ENCODE assay signal across 19 cellular contexts in the genomic region with DNA sequence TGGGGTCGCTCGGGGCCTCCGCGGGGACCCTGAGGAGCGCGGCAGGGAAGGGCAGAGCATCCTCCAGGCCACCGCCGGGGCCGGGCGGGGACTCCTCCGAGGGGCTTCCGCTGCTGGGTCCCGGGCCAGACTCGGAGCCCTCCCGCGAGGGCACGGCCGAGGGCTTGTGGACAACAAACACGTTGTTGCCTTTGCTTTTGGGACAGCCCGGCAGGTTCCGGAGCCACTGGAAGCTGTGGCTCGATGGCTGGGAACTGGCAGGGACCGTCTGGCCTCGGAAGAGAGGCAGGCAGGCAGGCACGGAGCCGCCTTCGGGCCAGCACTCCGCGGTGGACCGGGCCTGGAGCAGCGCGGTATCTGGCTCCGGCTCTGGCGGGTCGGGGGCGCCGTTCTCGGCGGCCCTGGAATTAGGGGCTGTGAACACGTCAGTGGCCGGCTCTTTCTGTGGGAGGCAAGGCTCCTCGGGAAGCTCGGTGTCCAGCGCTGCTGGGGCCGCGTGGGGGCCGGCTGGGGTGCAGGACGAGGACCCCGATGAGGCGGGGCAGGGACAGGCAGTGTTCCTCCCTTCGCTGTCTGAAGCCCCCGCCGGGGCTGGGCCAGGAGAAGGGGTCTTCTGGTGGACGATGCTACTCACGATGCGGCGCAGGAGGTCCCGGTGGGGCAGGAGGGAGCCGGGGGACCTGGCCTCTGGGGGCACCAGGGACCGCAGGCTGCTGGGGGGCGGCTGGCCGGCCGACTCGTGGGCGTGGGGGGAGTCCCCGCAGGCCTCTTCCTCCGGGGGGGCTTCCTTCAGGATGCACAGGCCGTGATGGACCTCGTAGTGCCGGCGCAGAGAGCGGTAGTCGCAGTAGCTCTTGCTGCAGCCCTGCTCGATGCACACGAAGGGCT. TPM values are rescaled to one million over a fixed set of nuclear protein-coding genes. Genes with fewer than 3 reads are reported as not detected.
DNase-seq lines count a peak whose midpoint lies in the region; ATAC-seq and TF ChIP-seq lines count a peak whose summit lies in the region.
"Had no signal": no experiment of that assay in that cellular context is flagged by ENCODE, and none has a peak within 500 bp of the region (broad histone marks: within the 10 kb centered on the region; RNA-seq: fewer than 3 reads in every experiment).

No MANE protein-coding gene starts in this region.

- H3K36me3 Mint-ChIP-seq in central memory CD8-positive, alpha-beta T cell (ENCODE audit: insufficient read depth) = peaks cover 4% of the 10 kb centered on the region
- H3K36me3 Mint-ChIP-seq in activated T-helper 2 cell treated with anti-CD3 and anti-CD28 coated beads, Interferon-gamma antibody, Interleukin-2, Interleukin-4, amounts not matched to agents 10 μg/mL and 5 μg/mL and 100 μg/mL, durations not matched to agents 14 hours and 24 hours and 36 hours (ENCODE audit: low read depth) = no peaks in the 10 kb centered on the region
- H3K36me3 Mint-ChIP-seq: activated naive CD4-positive, alpha-beta T cell treated with anti-CD3 and anti-CD28 coated beads, Interleukin-2, amount 10 ng/mL, durations not matched to agents 7 days and 5 days; naive B cell had no signal

- peak overlapping the region; percentile 53 for H3K4me3 Mint-ChIP-seq in central memory CD8-positive, alpha-beta T cell
- H3K4me3 Mint-ChIP-seq in activated T-helper 2 cell treated with anti-CD3 and anti-CD28 coated beads, Interferon-gamma antibody, Interleukin-2, Interleukin-4, amounts not matched to agents 10 μg/mL and 5 μg/mL and 100 μg/mL, durations not matched to agents 14 hours and 24 hours and 36 hours (ENCODE audit: low read depth) = no peak overlapping the region
- H3K4me3 Mint-ChIP-seq: activated naive CD4-positive, alpha-beta T cell treated with anti-CD3 and anti-CD28 coated beads, Interleukin-2, amount 10 ng/mL, durations not matched to agents 7 days and 5 days; HFFc6 had no signal

- H3K27ac ChIP-seq in lower lobe of right lung (no peak overlapping the region), thoracic aorta (no peak overlapping the region), ascending aorta (no peak overlapping the region)
- H3K27ac ChIP-seq: SK-N-MC had no signal

- no peaks in the 10 kb centered on the region for H3K36me3 ChIP-seq in lower lobe of right lung
- no peaks in the 10 kb centered on the region for H3K36me3 ChIP-seq in thoracic aorta
- H3K36me3 ChIP-seq in ascending aorta = no peaks in the 10 kb centered on the region

- no peak for TF ChIP-seq CTCF in lower lobe of right lung (IDR thresholded peaks at IDR 0.05)
- TF ChIP-seq CTCF in thoracic aorta (IDR thresholded peaks at IDR 0.05) = no peak
- no peak for TF ChIP-seq CTCF in ascending aorta (IDR thresholded peaks at IDR 0.05)

- intact Hi-C loops in left cardiac atrium (cut with DNase I) (no loop called here), cardiac septum (cut with DNase I) (no loop called here), lower lobe of right lung (cut with DNase I) (no loop called here), ascending aorta (cut with DNase I) (no loop called here)
- intact Hi-C loops in activated T-helper 2 cell treated with anti-CD3 and anti-CD28 coated beads, Interferon-gamma antibody, Interleukin-2, Interleukin-4, amounts not matched to agents 10 μg/mL and 5 μg/mL and 100 μg/mL, durations not matched to agents 14 hours and 24 hours and 36 hours (cut with micrococcal nuclease) = no loop called here

- H3K4me3 ChIP-seq in lower lobe of right lung (peak overlapping the region; percentile 28), thoracic aorta (peak overlapping the region; percentile 22), ascending aorta (peak overlapping the region in 1 of 2 donors; percentile 34)
- H3K4me3 ChIP-seq: SK-N-MC had no signal

- no peaks in the 10 kb centered on the region for H3K9me3 ChIP-seq in lower lobe of right lung
- H3K9me3 ChIP-seq in thoracic aorta = no peaks in the 10 kb centered on the region
- H3K9me3 ChIP-seq in ascending aorta = no peaks in the 10 kb centered on the region

- peaks cover 13% of the 10 kb centered on the region for H3K27me3 Mint-ChIP-seq in central memory CD8-positive, alpha-beta T cell
- H3K27me3 Mint-ChIP-seq in activated T-helper 2 cell treated with anti-CD3 and anti-CD28 coated beads, Interferon-gamma antibody, Interleukin-2, Interleukin-4, amounts not matched to agents 10 μg/mL and 5 μg/mL and 100 μg/mL, durations not matched to agents 14 hours and 24 hours and 36 hours (ENCODE audit: low read depth) = peaks cover 9% of the 10 kb centered on the region

- no peak overlapping the region for H3K27ac Mint-ChIP-seq in central memory CD8-positive, alpha-beta T cell (ENCODE audit: low read depth)
- H3K27ac Mint-ChIP-seq in activated T-helper 2 cell treated with anti-CD3 and anti-CD28 coated beads, Interferon-gamma antibody, Interleukin-2, Interleukin-4, amounts not matched to agents 10 μg/mL and 5 μg/mL and 100 μg/mL, durations not matched to agents 14 hours and 24 hours and 36 hours = no peak overlapping the region
- H3K27ac Mint-ChIP-seq: activated naive CD4-positive, alpha-beta T cell treated with anti-CD3 and anti-CD28 coated beads, Interleukin-2, amount 10 ng/mL, durations not matched to agents 7 days and 5 days; HFFc6 had no signal

- DNase-seq in left cardiac atrium (no peak), cardiac septum (ENCODE audit: low spot score) (no peak), lower lobe of right lung (no peak), thoracic aorta (ENCODE audit: low spot score) (no peak), germinal center (ENCODE audit: low spot score) (no peak), ascending aorta (ENCODE audit: low spot score in 2 of 2) (no peak)
- no peak for DNase-seq in central memory CD8-positive, alpha-beta T cell (ENCODE audit: low spot score in 2 of 2)
- DNase-seq in activated T-helper 2 cell treated with anti-CD3 and anti-CD28 coated beads, Interferon-gamma antibody, Interleukin-2, Interleukin-4, amounts not matched to agents 10 μg/mL and 5 μg/mL and 100 μg/mL, durations not matched to agents 14 hours and 24 hours and 36 hours (ENCODE audit: low spot score) = no peak
- DNase-seq: activated naive CD4-positive, alpha-beta T cell treated with anti-CD3 and anti-CD28 coated beads, Interleukin-2, amount 10 ng/mL, durations not matched to agents 7 days and 5 days; caudate nucleus; HFFc6; KBM-7; naive B cell; NCI-H1436; stimulated activated CD4-positive, alpha-beta T cell treated with anti-CD3 and anti-CD28 coated beads, Interleukin-4, amount 100 ng/mL, for 24 hours had no signal

- H3K9me3 Mint-ChIP-seq in central memory CD8-positive, alpha-beta T cell = no peaks in the 10 kb centered on the region
- no peaks in the 10 kb centered on the region for H3K9me3 Mint-ChIP-seq in activated T-helper 2 cell treated with anti-CD3 and anti-CD28 coated beads, Interferon-gamma antibody, Interleukin-2, Interleukin-4, amounts not matched to agents 10 μg/mL and 5 μg/mL and 100 μg/mL, durations not matched to agents 14 hours and 24 hours and 36 hours
- H3K9me3 Mint-ChIP-seq: activated naive CD4-positive, alpha-beta T cell treated with anti-CD3 and anti-CD28 coated beads, Interleukin-2, amount 10 ng/mL, durations not matched to agents 7 days and 5 days; HFFc6; naive B cell had no signal

- ATAC-seq in left cardiac atrium (peak; percentile 46 to 50), lower lobe of right lung (no peak), thoracic aorta (ENCODE audit: insufficient number of reproducible peaks, low FRiP score, low read depth) (no peak)
- no peak for ATAC-seq in central memory CD8-positive, alpha-beta T cell (replicated peaks; ENCODE audit: extremely low read depth, poor library complexity, severe bottlenecking)

- H3K4me1 Mint-ChIP-seq in central memory CD8-positive, alpha-beta T cell = peaks cover 23% of the 10 kb centered on the region
- H3K4me1 Mint-ChIP-seq in activated T-helper 2 cell treated with anti-CD3 and anti-CD28 coated beads, Interferon-gamma antibody, Interleukin-2, Interleukin-4, amounts not matched to agents 10 μg/mL and 5 μg/mL and 100 μg/mL, durations not matched to agents 14 hours and 24 hours and 36 hours (ENCODE audit: low read depth) = peaks cover 14% of the 10 kb centered on the region

- H3K27me3 ChIP-seq in lower lobe of right lung (ENCODE audit: low read depth) = peaks cover 29% of the 10 kb centered on the region
- no peaks in the 10 kb centered on the region for H3K27me3 ChIP-seq in thoracic aorta (replicated peaks; ENCODE audit: insufficient read depth)
- no peaks in the 10 kb centered on the region for H3K27me3 ChIP-seq in ascending aorta

- H3K4me1 ChIP-seq in lower lobe of right lung (peaks cover 10% of the 10 kb centered on the region), thoracic aorta (ENCODE audit: control insufficient read depth in 1 of 2, low read depth in 2 of 2) (peaks cover 0 to 6% of the 10 kb centered on the region in 2 donors), ascending aorta (peaks cover 4 to 5% of the 10 kb centered on the region in 2 donors)

RNA-seq across cellular contexts. Expression of gene ZNF541, which starts 27.6 kb away (rescaled TPM):
- total RNA-seq in left cardiac atrium = under 1 TPM; 0.13 to 0.21 TPM
- total RNA-seq in cardiac septum = 1.2 TPM
- total RNA-seq in lower lobe of right lung = 0.89 TPM
- total RNA-seq in thoracic aorta = not detected
- total RNA-seq in activated T-helper 2 cell treated with anti-CD3 and anti-CD28 coated beads, Interferon-gamma antibody, Interleukin-2, Interleukin-4, amounts not matched to agents 10 μg/mL and 5 μg/mL and 100 μg/mL, durations not matched to agents 14 hours and 24 hours and 36 hours = 0.09 and 0.46 TPM in 2 replicates
- not detected for total RNA-seq in ascending aorta
- total RNA-seq: activated CD8-positive, alpha-beta memory T cell treated with anti-CD3 and anti-CD28 coated beads for 36 hours; NCI-H460; renal cortical epithelial cell had no signal

RNA-seq across cellular contexts. Expression of gene NAPA, which starts 30.4 kb away (rescaled TPM):
- total RNA-seq in left cardiac atrium (100 to 1,000 TPM in 1 of 2 donors, 10 to 100 TPM in 1; 92.7 to 113 TPM), cardiac septum (112 TPM), lower lobe of right lung (115 TPM), thoracic aorta (100 to 1,000 TPM; 107 to 147 TPM), ascending aorta (102 TPM)
- 56.9 and 60.1 TPM in 2 replicates for total RNA-seq in activated T-helper 2 cell treated with anti-CD3 and anti-CD28 coated beads, Interferon-gamma antibody, Interleukin-2, Interleukin-4, amounts not matched to agents 10 μg/mL and 5 μg/mL and 100 μg/mL, durations not matched to agents 14 hours and 24 hours and 36 hours

Comparison
In these comparisons a context has a peak if more than half of its experiments do, and no peak if none do; other contexts are left out.
1. ATAC-seq: peak in left cardiac atrium (2 of 2); none in central memory CD8-positive, alpha-beta T cell (single experiment), lower lobe of right lung (0 of 2) and thoracic aorta (single experiment).